ENCODE assay signal across 23 cellular contexts in the genomic region with DNA sequence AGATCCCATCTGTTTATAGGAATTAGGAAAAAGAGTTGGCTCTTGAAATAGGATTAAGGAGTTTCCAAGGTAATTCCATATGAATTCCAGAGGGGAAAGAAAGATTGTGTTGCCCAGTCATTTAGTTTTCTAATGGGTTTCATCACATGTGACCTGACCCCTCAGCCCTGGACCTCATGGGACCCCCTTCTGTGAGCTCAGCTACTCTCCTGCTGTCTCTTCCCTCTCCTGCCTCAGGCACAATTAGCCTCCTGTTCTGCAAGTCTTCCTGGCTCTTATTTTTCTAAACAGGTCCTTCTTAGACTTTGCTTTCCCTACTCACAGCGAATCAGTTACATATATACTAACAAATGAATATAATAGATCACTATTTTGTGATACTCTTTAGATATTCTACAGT.
"Had no signal": no experiment of that assay in that cellular context is flagged by ENCODE, and none has a peak within 500 bp of the region (broad histone marks: within the 10 kb centered on the region; RNA-seq: fewer than 3 reads in every experiment).

No MANE protein-coding gene starts in this region.

- H3K36me3 Mint-ChIP-seq: natural killer cell; stimulated activated naive B cell treated with anti-CD40 and anti-IgM and Interleukin-4, amounts not matched to agents 10 μg/mL and 1 μg/mL and 100 μg/mL, for 72 hours had no signal

- H3K36me3 ChIP-seq: left ventricle myocardium inferior, ovary, right atrium auricular region, right lobe of liver, stomach, thyroid gland, transverse colon, upper lobe of left lung, vagina had no signal

- H3K27me3 ChIP-seq: ovary, right atrium auricular region, right lobe of liver, stomach, testis, thyroid gland, transverse colon, upper lobe of left lung, vagina had no signal

- ATAC-seq: natural killer cell; right lobe of liver; stimulated activated naive B cell treated with anti-CD40 and anti-IgM and Interleukin-4, amounts not matched to agents 10 μg/mL and 1 μg/mL and 100 μg/mL, for 72 hours; stimulated activated naive CD8-positive, alpha-beta T cell treated with anti-CD3 and anti-CD28 coated beads, Interleukin-15, Interleukin-2, amounts not matched to agents 100 U/mL and 50 U/mL, for 24 hours had no signal

- H3K27me3 Mint-ChIP-seq: progenitor cell of endocrine pancreas; stimulated activated naive B cell treated with anti-CD40 and anti-IgM and Interleukin-4, amounts not matched to agents 10 μg/mL and 1 μg/mL and 100 μg/mL, for 72 hours had no signal

- H3K27ac Mint-ChIP-seq: natural killer cell; nephron progenitor cell; progenitor cell of endocrine pancreas; stimulated activated naive B cell treated with anti-CD40 and anti-IgM and Interleukin-4, amounts not matched to agents 10 μg/mL and 1 μg/mL and 100 μg/mL, for 72 hours had no signal

- H3K4me3 Mint-ChIP-seq: natural killer cell; nephron progenitor cell; stimulated activated naive B cell treated with anti-CD40 and anti-IgM and Interleukin-4, amounts not matched to agents 10 μg/mL and 1 μg/mL and 100 μg/mL, for 72 hours had no signal

- H3K4me1 Mint-ChIP-seq: natural killer cell; stimulated activated naive B cell treated with anti-CD40 and anti-IgM and Interleukin-4, amounts not matched to agents 10 μg/mL and 1 μg/mL and 100 μg/mL, for 72 hours had no signal

- H3K4me1 ChIP-seq: left ventricle myocardium inferior, right atrium auricular region, right lobe of liver, stomach, testis, thyroid gland, transverse colon, upper lobe of left lung, vagina had no signal

- DNase-seq: hippocampal formation; islet precursor cell; left ventricle myocardium inferior; natural killer cell; nephron progenitor cell; ovary; right lobe of liver; stimulated activated CD4-positive, alpha-beta T cell treated with anti-CD3 and anti-CD28 coated beads, Interleukin-1b, Interleukin-23, amount 100 ng/mL, for 48 hours; stimulated activated CD4-positive, alpha-beta T cell treated with anti-CD3 and anti-CD28 coated beads, Interleukin-2, amount 100 ng/mL, for 48 hours; stimulated activated CD4-positive, alpha-beta T cell treated with anti-CD3 and anti-CD28 coated beads, Interleukin-4, amount 100 ng/mL, for 4 hours; stimulated activated CD8-positive, alpha-beta memory T cell treated with anti-CD3 and anti-CD28 coated beads, Interleukin-4, amount 100 ng/mL, for 48 hours; stimulated activated naive B cell treated with anti-CD40 and anti-IgM and Interleukin-4, amounts not matched to agents 10 μg/mL and 1 μg/mL and 100 μg/mL, for 72 hours; stimulated activated naive CD8-positive, alpha-beta T cell treated with anti-CD3 and anti-CD28 coated beads, Interleukin-15, Interleukin-2, amounts not matched to agents 100 U/mL and 50 U/mL, for 24 hours; stomach; testis; thyroid gland; transverse colon; upper lobe of left lung had no signal

- H3K4me2 ChIP-seq: smooth muscle cell had no signal

- H3K9me3 ChIP-seq: ovary, right atrium auricular region, right lobe of liver, testis, thyroid gland, transverse colon, upper lobe of left lung, vagina had no signal

- H3K27ac ChIP-seq: left ventricle myocardium inferior, ovary, right atrium auricular region, right lobe of liver, stomach, testis, thyroid gland, transverse colon, upper lobe of left lung, vagina had no signal

- H3K4me3 ChIP-seq: left ventricle myocardium inferior, lung, ovary, right atrium auricular region, right lobe of liver, smooth muscle cell, stomach, testis, thyroid gland, transverse colon, upper lobe of left lung, vagina had no signal

- H3K9me3 Mint-ChIP-seq: nephron progenitor cell had no signal
